1 cellular context compared by ENCODE assay signal in genomic region chr2:238138331-238139102, GRCh38.
A peak's percentile ranks its signal among the peaks of the same experiment; 100 is the strongest.
TF ChIP-seq lines count a peak whose summit lies in the region.

KLHL30 (plus strand) TSS chr2:238138668; CDS start chr2:238140755, 2,087 bp downstream.

TF ChIP-seq in HepG2, 621 proteins besides CTCF, POLR2A, EP300 and RAD21 (continued from another document and continues in another):
- TF ChIP-seq ZNF646 (CRISPR knock-in tag; IDR thresholded peaks at IDR 0.05) (no peak), MLXIP (CRISPR knock-in tag; IDR thresholded peaks at IDR 0.05; ENCODE audit: borderline replicate concordance) (no peak), SRY (CRISPR knock-in tag; IDR thresholded peaks at IDR 0.05) (no peak), ZFAT (CRISPR knock-in tag; conservative IDR thresholded peaks at IDR 0.05) (no peak), AKNA (CRISPR knock-in tag; IDR thresholded peaks at IDR 0.05; ENCODE audit: borderline replicate concordance) (no peak), ZNF580 (CRISPR knock-in tag; IDR thresholded peaks at IDR 0.05; ENCODE audit: borderline replicate concordance, low read depth) (no peak), ZNF556 (CRISPR knock-in tag; IDR thresholded peaks at IDR 0.05; ENCODE audit: borderline replicate concordance) (no peak), ZNF616 (CRISPR knock-in tag; IDR thresholded peaks at IDR 0.05; ENCODE audit: low read depth) (no peak), ZNF709 (CRISPR knock-in tag; IDR thresholded peaks at IDR 0.05) (no peak), ZNF432 (CRISPR knock-in tag; IDR thresholded peaks at IDR 0.05; ENCODE audit: borderline replicate concordance) (no peak), ZNF597 (CRISPR knock-in tag; IDR thresholded peaks at IDR 0.05) (no peak), ZEB1 (IDR thresholded peaks at IDR 0.05; ENCODE audit: insufficient replicate concordance, low read depth) (no peak), ZNF850 (CRISPR knock-in tag; conservative IDR thresholded peaks at IDR 0.05) (no peak), CBFB (CRISPR knock-in tag; IDR thresholded peaks at IDR 0.05) (no peak), SYNCRIP (IDR thresholded peaks at IDR 0.05; ENCODE audit: insufficient read depth, low read depth, low read length) (no peak), SKI (IDR thresholded peaks at IDR 0.05; ENCODE audit: partially characterized antibody) (no peak), E2F5 (CRISPR knock-in tag; conservative IDR thresholded peaks at IDR 0.05) (no peak), BRD4 (CRISPR knock-in tag; IDR thresholded peaks at IDR 0.05) (no peak), ZNF260 (CRISPR knock-in tag; IDR thresholded peaks at IDR 0.05; ENCODE audit: borderline replicate concordance, low read depth) (no peak), TAF1 (CRISPR knock-in tag; IDR thresholded peaks at IDR 0.05) (no peak), HNF1A (IDR thresholded peaks at IDR 0.05; ENCODE audit: low read depth) (no peak), HNF1A (CRISPR knock-in tag; IDR thresholded peaks at IDR 0.05; ENCODE audit: borderline replicate concordance) (no peak), ZFY (CRISPR knock-in tag; IDR thresholded peaks at IDR 0.05) (peak; percentile 17; the same call in 1 of the 2 replicates), ARNT2 (CRISPR knock-in tag; IDR thresholded peaks at IDR 0.05; ENCODE audit: low read depth) (0 out of 2 replicates have a peak, but pooled peaks have one; percentile 47), KDM6A (CRISPR knock-in tag; IDR thresholded peaks at IDR 0.05; ENCODE audit: low read depth) (no peak), ZNF605 (CRISPR knock-in tag; IDR thresholded peaks at IDR 0.05) (no peak), IRF9 (CRISPR knock-in tag; IDR thresholded peaks at IDR 0.05; ENCODE audit: borderline replicate concordance) (no peak), AHR (CRISPR knock-in tag; IDR thresholded peaks at IDR 0.05) (no peak), ZNF83 (CRISPR knock-in tag; IDR thresholded peaks at IDR 0.05; ENCODE audit: borderline replicate concordance) (no peak), ZBTB7A (CRISPR knock-in tag; IDR thresholded peaks at IDR 0.05) (no peak), ZBTB8A (CRISPR knock-in tag; IDR thresholded peaks at IDR 0.05; ENCODE audit: borderline replicate concordance, low read depth) (no peak), ZNF704 (CRISPR knock-in tag; IDR thresholded peaks at IDR 0.05; ENCODE audit: borderline replicate concordance) (no peak), HMGA1 (CRISPR knock-in tag; conservative IDR thresholded peaks at IDR 0.05) (no peak)
